ENCODE assay signal across 17 cellular contexts in the genomic region with DNA sequence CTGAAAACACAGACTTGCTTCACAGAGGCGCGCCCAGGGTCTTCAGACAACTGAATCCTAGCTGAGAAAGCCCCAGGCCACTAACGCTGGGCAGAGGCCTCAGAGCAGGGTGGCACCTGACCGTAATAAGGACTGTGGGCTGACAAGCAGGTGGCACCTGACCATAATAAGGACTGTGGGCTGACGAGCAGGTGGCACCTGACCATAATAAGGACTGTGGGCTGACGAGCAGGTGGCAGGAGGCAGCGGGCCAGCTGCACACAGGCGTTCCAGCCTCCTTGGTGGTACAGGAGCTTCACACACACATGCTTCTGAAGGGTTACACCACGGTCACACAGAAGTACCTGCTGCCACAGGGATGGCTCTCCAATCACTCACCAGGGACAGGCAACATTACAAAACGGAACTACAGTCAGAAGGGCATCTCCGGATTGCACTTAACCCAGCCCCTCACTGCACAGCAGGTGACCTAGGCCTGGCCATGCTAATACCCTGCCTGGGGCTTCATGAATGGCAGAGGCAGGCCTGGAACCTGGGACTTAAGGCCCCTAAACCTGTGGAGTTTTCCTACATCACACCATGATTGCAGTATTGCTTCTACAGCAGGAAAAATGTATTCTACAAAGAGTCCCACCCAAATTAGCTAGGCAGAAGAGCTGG. TPM values are rescaled to one million over a fixed set of nuclear protein-coding genes. Genes with fewer than 3 reads are reported as not detected.
DNase-seq lines count a peak whose midpoint lies in the region; TF ChIP-seq lines count a peak whose summit lies in the region.
"Had no signal": no experiment of that assay in that cellular context is flagged by ENCODE, and none has a peak within 500 bp of the region (broad histone marks: within the 10 kb centered on the region; RNA-seq: fewer than 3 reads in every experiment).

No MANE protein-coding gene starts in this region.

- peak overlapping the region; percentile 68 for H2BK15ac ChIP-seq in neuronal stem cell (ENCODE audit: low read length)

- H3K4ac ChIP-seq in neuronal stem cell (ENCODE audit: low read length), result peak overlapping the region; percentile 57

- H3K9ac ChIP-seq in neuronal stem cell (ENCODE audit: low read depth, low read length, poor library complexity), result no peak overlapping the region

- no peak overlapping the region for H3K27ac ChIP-seq in neuronal stem cell (replicated peaks; ENCODE audit: low read length)
- H3K27ac ChIP-seq: 22Rv1, lower lobe of right lung, WERI-Rb-1 had no signal

- no CpG with 5 or more reads among the region's 11 CpGs for WGBS in neuronal stem cell (ENCODE audit: extremely low coverage in 2 of 2, insufficient read length in 2 of 2, insufficient replicate concordance in 1 of 2), 2 donors

- peak overlapping the region; percentile 52 for H3K18ac ChIP-seq in neuronal stem cell (ENCODE audit: low read length)

- H3K9me3 ChIP-seq in neuronal stem cell (replicated peaks in 1 of 2; ENCODE audit: control insufficient read depth in 2 of 2, insufficient read depth in 1 of 2, low read depth in 1 of 2, low read length in 2 of 2), result peaks cover 0 to 14% of the 10 kb centered on the region in 2 donors
- H3K9me3 ChIP-seq: lower lobe of right lung had no signal

- H2AFZ ChIP-seq in neuronal stem cell (ENCODE audit: low read length), result no peak overlapping the region

- H2BK120ac ChIP-seq in neuronal stem cell (ENCODE audit: low read depth, low read length), result no peak overlapping the region

- peaks cover 0 to 8% of the 10 kb centered on the region in 2 donors for H3K4me1 ChIP-seq in neuronal stem cell (ENCODE audit: control insufficient read depth in 2 of 2, insufficient read depth in 1 of 2, low read depth in 1 of 2, low read length in 2 of 2)
- H3K4me1 ChIP-seq: lower lobe of right lung had no signal

- H3K4me2 ChIP-seq in neuronal stem cell (ENCODE audit: insufficient read depth, low read length, poor library complexity, severe bottlenecking), result no peak overlapping the region

- H4K91ac ChIP-seq in neuronal stem cell (ENCODE audit: low read depth, low read length, poor library complexity), result no peak overlapping the region

- H2BK12ac ChIP-seq in neuronal stem cell (ENCODE audit: low read length), result peak overlapping the region; percentile 12

- no peak overlapping the region for H3K23ac ChIP-seq in neuronal stem cell (ENCODE audit: low read depth, low read length, poor library complexity)

- H3K14ac ChIP-seq in neuronal stem cell (ENCODE audit: low read length), result no peak overlapping the region

- peak overlapping the region; percentile 4 for H4K8ac ChIP-seq in neuronal stem cell (ENCODE audit: low read depth, low read length)

- peaks cover under 1% of the 10 kb centered on the region for H3K79me1 ChIP-seq in neuronal stem cell (ENCODE audit: low read depth, low read length)

- peak; percentile 59 for DNase-seq in DMS 273 (lab: John Stamatoyannopoulos, UW; ENCODE audit: unreplicated experiment)
- no peak for DNase-seq in DMS 273 treated with DMSO at 0.1 percent for 48 hours (lab: John Stamatoyannopoulos, UW)
- peak; percentile 82 for DNase-seq in NCI-H187 treated with DMSO at 0.1 percent for 48 hours (lab: John Stamatoyannopoulos, UW)
- peak; percentile 81 to 91 for DNase-seq in SHP77 (lab: John Stamatoyannopoulos, UW)
- no peak for DNase-seq in neuronal stem cell (ENCODE audit: low spot score)
- no peak for DNase-seq in glomerular visceral epithelial cell (ENCODE audit: extremely low spot score)
- no peak for DNase-seq in activated naive CD4-positive, alpha-beta T cell treated with Interleukin-2 at 50 U/mL for 16 hours
- no peak for DNase-seq in erythroblast (lab: John Stamatoyannopoulos, UW)
- DNase-seq: activated naive CD4-positive, alpha-beta T cell treated with anti-CD3 and anti-CD28 coated beads for 36 hours; CD8-positive, alpha-beta T cell; effector memory CD8-positive, alpha-beta T cell; IMR-90; lower lobe of right lung; NCI-H1694 treated with DMSO at 0.1 percent for 48 hours; stimulated activated naive CD4-positive, alpha-beta T cell; WERI-Rb-1 had no signal

- H3K36me3 ChIP-seq in neuronal stem cell (replicated peaks in 1 of 2; ENCODE audit: control insufficient read depth in 2 of 2, insufficient read depth in 2 of 2, low read length in 2 of 2), result peaks cover 0 to 2% of the 10 kb centered on the region in 2 donors
- H3K36me3 ChIP-seq: lower lobe of right lung had no signal

- H2BK5ac ChIP-seq in neuronal stem cell (ENCODE audit: low read length), result no peak overlapping the region

- no peak overlapping the region for H3K4me3 ChIP-seq in neuronal stem cell (ENCODE audit: low read length in 2 of 2)
- H3K4me3 ChIP-seq: lower lobe of right lung had no signal

- peak overlapping the region; percentile 36 for H2AK5ac ChIP-seq in neuronal stem cell (ENCODE audit: low read depth, low read length)

- TF ChIP-seq POLR2A in erythroblast (IDR thresholded peaks at IDR 0.05; ENCODE audit: low read length), result no peak

- H3K27me3 ChIP-seq in neuronal stem cell (ENCODE audit: control insufficient read depth in 3 of 3, insufficient read depth in 3 of 3, low read depth in 1 of 3, low read length in 3 of 3), result no peaks in the 10 kb centered on the region

RNA-seq across cellular contexts. Expression of a gene that starts 50.8 kb away (rescaled TPM):
- polyA plus RNA-seq in neuronal stem cell (2013, experiment 1 of 2), result 24.7 TPM
- polyA plus RNA-seq in neuronal stem cell (2013, experiment 2 of 2), result 24.4 TPM

Comparison
In these comparisons a context has a peak if more than half of its experiments do, and no peak if none do; other contexts are left out.
1. DNase-seq: peak in DMS 273 (single experiment), NCI-H187 treated with DMSO at 0.1 percent for 48 hours (single experiment) and SHP77 (2 of 2); none in DMS 273 treated with DMSO at 0.1 percent for 48 hours (single experiment), neuronal stem cell (single experiment), glomerular visceral epithelial cell (single experiment), activated naive CD4-positive, alpha-beta T cell treated with Interleukin-2 at 50 U/mL for 16 hours (single experiment) and erythroblast (0 of 2).